ENCODE assay signal across 1 cellular context in the genomic region with DNA sequence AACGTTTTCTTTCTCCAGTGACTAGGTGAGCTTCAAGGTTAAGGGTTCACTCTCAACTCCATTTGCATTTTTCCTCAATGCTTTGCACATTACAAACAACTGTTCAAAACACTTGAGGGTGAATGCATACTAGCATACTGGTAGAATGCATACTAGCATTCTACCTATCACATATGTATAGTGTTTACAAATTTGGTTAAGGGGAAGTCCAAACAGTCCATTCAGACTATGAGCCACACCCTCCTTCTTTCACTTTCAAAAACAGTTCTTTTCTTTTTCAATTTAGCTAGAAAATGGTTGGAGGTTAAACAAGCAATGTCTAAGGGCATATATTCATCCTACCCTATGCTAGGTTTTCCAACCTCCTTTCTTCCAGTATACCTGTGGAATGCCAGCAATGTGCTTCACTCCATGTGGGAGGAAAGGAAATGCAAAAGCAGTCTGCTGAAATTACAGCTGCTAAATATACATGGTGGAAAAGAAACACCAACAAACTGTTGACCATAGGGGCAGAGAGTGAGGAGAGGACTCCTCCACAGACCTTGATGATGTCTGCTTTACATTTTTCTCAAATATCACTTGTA.
TF ChIP-seq lines count a peak whose summit lies in the region.

No MANE protein-coding gene starts in this region.

TF ChIP-seq in WTC11, 78 proteins besides CTCF, POLR2A, EP300 and RAD21 (continued from another document):
- no peak for TF ChIP-seq JUN (CRISPR knock-in tag; IDR thresholded peaks at IDR 0.05)
- no peak for TF ChIP-seq PRRX2 (CRISPR knock-in tag; IDR thresholded peaks at IDR 0.05)
- no peak for TF ChIP-seq JAZF1 (CRISPR knock-in tag; IDR thresholded peaks at IDR 0.05)
- TF ChIP-seq FOXP1 (CRISPR knock-in tag; IDR thresholded peaks at IDR 0.05; ENCODE audit: borderline replicate concordance) = no peak
